In genomic region chr6:125857846-125858245, GRCh38 we compare ENCODE assay signal across 21 cellular contexts.
A peak's percentile ranks its signal among the peaks of the same experiment; 100 is the strongest.
DNase-seq lines count a peak whose midpoint lies in the region; ATAC-seq and TF ChIP-seq lines count a peak whose summit lies in the region.
"Had no signal": no experiment of that assay in that cellular context is flagged by ENCODE, and none has a peak within 500 bp of the region (broad histone marks: within the 10 kb centered on the region; RNA-seq: fewer than 3 reads in every experiment).

No MANE protein-coding gene starts in this region.

- no peak overlapping the region for H3K4me3 ChIP-seq in IMR-90 (ENCODE audit: insufficient read depth, low read depth, low read length)
- no peak overlapping the region for H3K4me3 ChIP-seq in dorsolateral prefrontal cortex
- H3K4me3 ChIP-seq: BLaER1 treated with 17β-estradiol and CSF1 and Interleukin-3, amounts not matched to agents 10 nM and 100 nM; HAP-1 had no signal

- H3K9me3 ChIP-seq in IMR-90 (ENCODE audit: control insufficient read depth, insufficient read depth, low read length): no peaks in the 10 kb centered on the region
- H3K9me3 ChIP-seq: BE2C, HAP-1 had no signal

- intact Hi-C loops in IMR-90 (cut with micrococcal nuclease): loop anchor here (5.0 kb wide), 3 partner anchors 66 to 114 kb away; partner anchors contain the start of genes HINT3 and NCOA7
- intact Hi-C loops in dorsolateral prefrontal cortex (cut with DNase I): loop anchor here in 1 of 2 donors (5.0 kb wide), 2 partner anchors 66 to 114 kb away; partner anchors contain the start of gene NCOA7

- no peak overlapping the region for H3K4ac ChIP-seq in IMR-90 (ENCODE audit: low read depth, low read length)

- no peak for TF ChIP-seq RAD21 in IMR-90 (IDR thresholded peaks at IDR 0.05; ENCODE audit: low read length)

- H3K79me1 ChIP-seq in IMR-90 (ENCODE audit: low read depth in 1 of 2, low read length in 2 of 2): no peaks in the 10 kb centered on the region; a peak in 1 of 4 replicates

- no peak overlapping the region for H3K9ac ChIP-seq in IMR-90 (ENCODE audit: low read depth, low read length)
- H3K9ac ChIP-seq: BLaER1 treated with 17β-estradiol and CSF1 and Interleukin-3, amounts not matched to agents 10 nM and 100 nM had no signal

- H3K4me2 ChIP-seq in IMR-90 (ENCODE audit: low read depth, low read length): no peak overlapping the region
- H3K4me2 ChIP-seq: BLaER1 treated with 17β-estradiol and CSF1 and Interleukin-3, amounts not matched to agents 10 nM and 100 nM had no signal

- H2AK5ac ChIP-seq in IMR-90 (ENCODE audit: low read depth, low read length): no peak overlapping the region

- H2AK9ac ChIP-seq in IMR-90 (replicated peaks; ENCODE audit: low read depth, low read length, poor library complexity): no peak overlapping the region

- POLR2A ChIA-PET in IMR-90 (lab: Charles Lee; ENCODE audit: unreplicated experiment): no interaction called here

- no peak overlapping the region for H4K5ac ChIP-seq in IMR-90 (ENCODE audit: low read depth, low read length)

- H3K18ac ChIP-seq in IMR-90 (ENCODE audit: low read depth, low read length): no peak overlapping the region

- in situ Hi-C loops in IMR-90 (cut with MboI; ENCODE audit: low sequenced_read_pairs): loop anchor here (5.0 kb wide), 1 partner anchor 109 kb away; no protein-coding TSS in a partner anchor

- ATAC-seq in IMR-90 (ENCODE audit: low read depth): no peak
- ATAC-seq in GM21360 (IDR thresholded peaks at IDR 0.05; ENCODE audit: unreplicated experiment): no peak

- no TSS peak for BruUV-seq in IMR-90 (replicated peaks; lab: Mats Ljungman, UMichigan)

- TF ChIP-seq POLR2A in IMR-90 (IDR thresholded peaks at IDR 0.05; ENCODE audit: low read depth, low read length): no peak

- H3K27me3 ChIP-seq in IMR-90 (ENCODE audit: control insufficient read depth, insufficient read depth, low read length): no peaks in the 10 kb centered on the region
- no peaks in the 10 kb centered on the region for H3K27me3 ChIP-seq in dorsolateral prefrontal cortex
- H3K27me3 ChIP-seq: BE2C; BLaER1 treated with 17β-estradiol and CSF1 and Interleukin-3, amounts not matched to agents 10 nM and 100 nM had no signal

- H2BK120ac ChIP-seq in IMR-90 (ENCODE audit: low read depth, low read length): no peak overlapping the region

- CTCF ChIA-PET in IMR-90 (lab: Yijun Ruan, JAX): interaction anchor here (0.7 to 1.6 kb wide), 5 partner anchors 42 to 118 kb away, joined by 3 to 14 read pairs (median 4); partner anchors contain the start of gene NCOA7

- H4K91ac ChIP-seq in IMR-90 (ENCODE audit: insufficient read depth, low read depth, low read length): no peak overlapping the region

- dilution Hi-C loops in IMR-90 (cut with HindIII; ENCODE audit: low sequenced_read_pairs, unreplicated experiment): no loop called here

- no peak overlapping the region for H2BK5ac ChIP-seq in IMR-90 (ENCODE audit: low read depth, low read length, poor library complexity, severe bottlenecking)

- no peaks in the 10 kb centered on the region for H3K9me1 ChIP-seq in IMR-90 (ENCODE audit: insufficient read depth, low read length)

- H3K23ac ChIP-seq in IMR-90 (ENCODE audit: low read depth, low read length): no peak overlapping the region

- H3K56ac ChIP-seq in IMR-90 (ENCODE audit: extremely low read depth, insufficient read depth, low read length): no peak overlapping the region

- DNase-seq in NCI-H2171 treated with DMSO at 0.1 percent for 48 hours (lab: John Stamatoyannopoulos, UW) (peak; percentile 41), NCI-H2171 (lab: John Stamatoyannopoulos, UW) (no peak), IMR-90 (no peak), dorsolateral prefrontal cortex (no peak), iPS-NIHi7 (ENCODE audit: extremely low spot score) (no peak), NCI-H2081 treated with DMSO at 0.1 percent for 48 hours (lab: John Stamatoyannopoulos, UW) (no peak)
- DNase-seq: ACHN; AML-193; BE2C; Calu3; CD4-positive, alpha-beta T cell; CD8-positive, alpha-beta memory T cell; DMS53; DMS79 treated with DMSO at 0.1 percent for 48 hours; GF-D8; GOT3; HFFc6 had no signal

- no peak overlapping the region for H2BK15ac ChIP-seq in IMR-90 (ENCODE audit: low read depth, low read length)

- no CpG with 5 or more reads among the region's 6 CpGs for WGBS in IMR-90 (ENCODE audit: extremely low coverage in 2 of 2, insufficient read length in 1 of 2), 2 experiments

- no peaks in the 10 kb centered on the region for H3K4me1 ChIP-seq in IMR-90 (ENCODE audit: control insufficient read depth, insufficient read depth, low read length)
- H3K4me1 ChIP-seq: BE2C had no signal

- no peak overlapping the region for H4K8ac ChIP-seq in IMR-90 (ENCODE audit: low read depth in 2 of 2, low read length in 2 of 2)

- H3K36me3 ChIP-seq in IMR-90 (ENCODE audit: control insufficient read depth, insufficient read depth, low read length): no peaks in the 10 kb centered on the region
- H3K36me3 ChIP-seq: HAP-1 had no signal

- H4K20me1 ChIP-seq in IMR-90 (ENCODE audit: insufficient read depth, low read length): no peaks in the 10 kb centered on the region
- H4K20me1 ChIP-seq: BLaER1 treated with 17β-estradiol and CSF1 and Interleukin-3, amounts not matched to agents 10 nM and 100 nM had no signal

- no peak overlapping the region for H3K14ac ChIP-seq in IMR-90 (replicated peaks; ENCODE audit: low read depth, low read length)

- no peak for TF ChIP-seq CTCF in IMR-90 (conservative IDR thresholded peaks at IDR 0.05; ENCODE audit: low read depth, low read length)
- TF ChIP-seq CTCF in dorsolateral prefrontal cortex (IDR thresholded peaks at IDR 0.05 in 54 of 56, conservative IDR thresholded peaks at IDR 0.05 in 2 of 56; ENCODE audit: low read depth in 1 of 56, partially characterized antibody in 56 of 56): no peak

- H3K27ac ChIP-seq in IMR-90 (ENCODE audit: insufficient read depth, low read length): no peak overlapping the region
- H3K27ac ChIP-seq in dorsolateral prefrontal cortex: peak overlapping the region in 47 of 59 donors; percentile 7 to 99 (median 76)
- H3K27ac ChIP-seq: 22Rv1; BLaER1 treated with 17β-estradiol and CSF1 and Interleukin-3, amounts not matched to agents 10 nM and 100 nM had no signal

- no peak overlapping the region for H2BK20ac ChIP-seq in IMR-90 (ENCODE audit: low read depth, low read length)

- H2AFZ ChIP-seq in IMR-90 (replicated peaks; ENCODE audit: low read length, poor library complexity): no peak overlapping the region

TF ChIP-seq in IMR-90, 13 proteins besides CTCF, POLR2A, EP300 and RAD21:
- TF ChIP-seq MAFK (IDR thresholded peaks at IDR 0.05; ENCODE audit: low read depth, low read length): peak; percentile 27
- no peak for TF ChIP-seq MAZ (IDR thresholded peaks at IDR 0.05; ENCODE audit: borderline replicate concordance, low read depth, low read length)
